16 cellular contexts compared by ENCODE assay signal in genomic region chr1:53734650-53735211, GRCh38. TPM values are rescaled to one million over a fixed set of nuclear protein-coding genes. Genes with fewer than 3 reads are reported as not detected.
DNase-seq lines count a peak whose midpoint lies in the region; FAIRE-seq and TF ChIP-seq lines count a peak whose summit lies in the region.
"Had no signal": no experiment of that assay in that cellular context is flagged by ENCODE, and none has a peak within 500 bp of the region (broad histone marks: within the 10 kb centered on the region; RNA-seq: fewer than 3 reads in every experiment).

No MANE protein-coding gene starts in this region.

- no peak overlapping the region for H3K14ac ChIP-seq in mesenchymal stem cell (ENCODE audit: low read length in 2 of 2)

- peaks cover 62% of the 10 kb centered on the region for H3K4me1 ChIP-seq in KMS-11 (ENCODE audit: low read depth, poor library complexity, severe bottlenecking)
- peaks cover 76% of the 10 kb centered on the region for H3K4me1 ChIP-seq in astrocyte (ENCODE audit: insufficient read depth, low read length)
- H3K4me1 ChIP-seq in mesenchymal stem cell (ENCODE audit: control insufficient read depth, insufficient read depth, low read depth, low read length): peaks cover 30% of the 10 kb centered on the region
- peaks cover 2% of the 10 kb centered on the region for H3K4me1 ChIP-seq in ovary (ENCODE audit: insufficient read depth)

- H2BK15ac ChIP-seq in mesenchymal stem cell (ENCODE audit: low read depth, poor library complexity, severe bottlenecking): no peak overlapping the region

- no peak overlapping the region for H2BK12ac ChIP-seq in mesenchymal stem cell (ENCODE audit: low read length in 2 of 2)

- H4K20me1 ChIP-seq in KMS-11 (ENCODE audit: insufficient read depth): no peaks in the 10 kb centered on the region
- no peaks in the 10 kb centered on the region for H4K20me1 ChIP-seq in astrocyte (ENCODE audit: insufficient read depth, low read length)

- no peak for TF ChIP-seq CTCF in AG10803 (conservative IDR thresholded peaks at IDR 0.05; ENCODE audit: low read length)
- no peak for TF ChIP-seq CTCF in KMS-11 (conservative IDR thresholded peaks at IDR 0.05; ENCODE audit: low read depth, low read length)
- TF ChIP-seq CTCF in astrocyte (IDR thresholded peaks at IDR 0.05; ENCODE audit: insufficient read depth, low read depth, low read length): no peak
- no peak for TF ChIP-seq CTCF in ovary (IDR thresholded peaks at IDR 0.05)

- H3K27me3 ChIP-seq in KMS-11 (ENCODE audit: insufficient read depth, low read depth): no peaks in the 10 kb centered on the region
- H3K27me3 ChIP-seq in astrocyte (ENCODE audit: insufficient read depth, low read length): no peaks in the 10 kb centered on the region
- H3K27me3 ChIP-seq in mesenchymal stem cell (ENCODE audit: control insufficient read depth in 1 of 2, insufficient read depth in 1 of 2, low read length in 2 of 2): peaks cover 0 to 49% of the 10 kb centered on the region in 2 experiments
- H3K27me3 ChIP-seq in ovary: no peaks in the 10 kb centered on the region

- H3K9ac ChIP-seq in KMS-11: peak overlapping the region; percentile 35; the same call in 1 of the 2 replicates
- H3K9ac ChIP-seq in astrocyte (ENCODE audit: low read length): peak overlapping the region; percentile 95
- peak overlapping the region; percentile 8 for H3K9ac ChIP-seq in mesenchymal stem cell (ENCODE audit: low read length)

- H2BK120ac ChIP-seq in mesenchymal stem cell (ENCODE audit: low read depth, low read length): no peak overlapping the region

- peak; percentile 79 for DNase-seq in AG10803 (ENCODE audit: low read depth)
- peak; percentile 85 for DNase-seq in astrocyte (ENCODE audit: low read depth)
- DNase-seq in mesenchymal stem cell: peak; percentile 68
- DNase-seq in NCI-H1092 treated with DMSO at 0.1 percent for 48 hours (lab: John Stamatoyannopoulos, UW): no peak
- DNase-seq in ovary: no peak
- no peak for DNase-seq in DMS79 treated with DMSO at 0.1 percent for 48 hours (lab: John Stamatoyannopoulos, UW)
- DNase-seq in pons (ENCODE audit: low spot score): no peak
- DNase-seq: activated T-cell treated with anti-CD3 and anti-CD28 coated beads, Interleukin-2, amount 50 U/mL, for 24 hours; anterior cingulate cortex; GF-D8; stimulated activated naive CD8-positive, alpha-beta T cell treated with anti-CD3 and anti-CD28 coated beads, Interleukin-15, amount 100 ng/mL, for 72 hours had no signal

- H3K4me3 Mint-ChIP-seq in astrocyte (ENCODE audit: unreplicated experiment): no peak overlapping the region
- H3K4me3 Mint-ChIP-seq: activated T-cell treated with anti-CD3 and anti-CD28 coated beads, Interleukin-2, amount 50 U/mL, for 24 hours; stimulated activated naive CD8-positive, alpha-beta T cell treated with anti-CD3 and anti-CD28 coated beads, Interleukin-15, amount 100 ng/mL, for 72 hours; WTC11 had no signal

- H3K27ac Mint-ChIP-seq in astrocyte (ENCODE audit: unreplicated experiment): no peak overlapping the region
- H3K27ac Mint-ChIP-seq: activated T-cell treated with anti-CD3 and anti-CD28 coated beads, Interleukin-2, amount 50 U/mL, for 24 hours; progenitor cell of endocrine pancreas; stimulated activated naive CD8-positive, alpha-beta T cell treated with anti-CD3 and anti-CD28 coated beads, Interleukin-15, amount 100 ng/mL, for 72 hours; WTC11 had no signal

- H3K27me3 Mint-ChIP-seq in astrocyte (ENCODE audit: low read depth, unreplicated experiment): peaks cover 47% of the 10 kb centered on the region

- peak; percentile 56 for FAIRE-seq in astrocyte (lab: Jason Lieb, UNC)

- H2BK5ac ChIP-seq in mesenchymal stem cell (ENCODE audit: low read depth, low read length, poor library complexity, severe bottlenecking): no peak overlapping the region

- no peaks in the 10 kb centered on the region for H3K9me3 Mint-ChIP-seq in astrocyte (ENCODE audit: unreplicated experiment)
- H3K9me3 Mint-ChIP-seq: activated T-cell treated with anti-CD3 and anti-CD28 coated beads, Interleukin-2, amount 50 U/mL, for 24 hours; stimulated activated naive CD8-positive, alpha-beta T cell treated with anti-CD3 and anti-CD28 coated beads, Interleukin-15, amount 100 ng/mL, for 72 hours; WTC11 had no signal

- 67% methylated on average over 9 of the region's 10 CpGs for WGBS in mesenchymal stem cell
- WGBS in ovary, 3 donors: 69 to 76% (median 70%) methylated on average over 10 of the region's 10 CpGs

- H3K4ac ChIP-seq in mesenchymal stem cell (ENCODE audit: low read depth in 1 of 2, low read length in 2 of 2): no peak overlapping the region

- H3K4me3 ChIP-seq in AG10803 (ENCODE audit: low read length) (no peak overlapping the region), KMS-11 (IDR thresholded peaks at IDR 0.05; ENCODE audit: insufficient read depth, low read depth, low read length) (peak overlapping the region; percentile 52), astrocyte (ENCODE audit: insufficient read depth, low read depth, low read length) (peak overlapping the region; percentile 74), mesenchymal stem cell (ENCODE audit: insufficient read depth in 1 of 2, low read depth in 1 of 2, low read length in 2 of 2) (no peak overlapping the region), ovary (no peak overlapping the region)

- no peaks in the 10 kb centered on the region for H3K36me3 Mint-ChIP-seq in astrocyte (ENCODE audit: low read depth, unreplicated experiment)
- H3K36me3 Mint-ChIP-seq: WTC11 had no signal

- H2AFZ ChIP-seq in KMS-11 (ENCODE audit: low read depth): peak overlapping the region; percentile 63
- no peak overlapping the region for H2AFZ ChIP-seq in astrocyte (ENCODE audit: low read depth, low read length)
- no peak overlapping the region for H2AFZ ChIP-seq in mesenchymal stem cell (ENCODE audit: low read depth, low read length)

- H4K8ac ChIP-seq in mesenchymal stem cell (ENCODE audit: low read length): no peak overlapping the region

- H3K18ac ChIP-seq in mesenchymal stem cell (ENCODE audit: low read depth in 1 of 2, low read length in 2 of 2): no peak overlapping the region

- H3K79me2 ChIP-seq in KMS-11 (ENCODE audit: insufficient read depth, low read depth) (peaks cover 10% of the 10 kb centered on the region; the same call in 1 of the 2 replicates), astrocyte (ENCODE audit: insufficient read depth, low read length) (peaks cover 77% of the 10 kb centered on the region)

- H4K91ac ChIP-seq in mesenchymal stem cell (ENCODE audit: low read length): no peak overlapping the region

- no peak overlapping the region for H3K23ac ChIP-seq in mesenchymal stem cell (ENCODE audit: low read length in 2 of 2)

- peaks cover 3% of the 10 kb centered on the region for H3K4me1 Mint-ChIP-seq in astrocyte (ENCODE audit: low read depth, unreplicated experiment)
- H3K4me1 Mint-ChIP-seq: stimulated activated naive CD8-positive, alpha-beta T cell treated with anti-CD3 and anti-CD28 coated beads, Interleukin-15, amount 100 ng/mL, for 72 hours had no signal

- H3K4me2 ChIP-seq in KMS-11 (peak overlapping the region; percentile 77), astrocyte (ENCODE audit: low read length) (peak overlapping the region; percentile 94), mesenchymal stem cell (ENCODE audit: low read length, poor library complexity, severe bottlenecking) (peak overlapping the region; percentile 26)

- TF ChIP-seq EP300 in ovary (IDR thresholded peaks at IDR 0.05): no peak

- no peaks in the 10 kb centered on the region for H3K79me1 ChIP-seq in mesenchymal stem cell (replicated peaks; ENCODE audit: low read length, poor library complexity, severe bottlenecking)

- peak overlapping the region; percentile 28 for H2AK5ac ChIP-seq in mesenchymal stem cell (ENCODE audit: low read length, severe bottlenecking)

- H3K9me3 ChIP-seq in astrocyte (ENCODE audit: insufficient read depth, low read depth, low read length) (no peaks in the 10 kb centered on the region), mesenchymal stem cell (ENCODE audit: control insufficient read depth, low read length) (no peaks in the 10 kb centered on the region), ovary (no peaks in the 10 kb centered on the region)

- peak overlapping the region; percentile 83 for H3K27ac ChIP-seq in KMS-11
- H3K27ac ChIP-seq in astrocyte (ENCODE audit: low read depth, low read length): peak overlapping the region; percentile 100
- peak overlapping the region; percentile 99 for H3K27ac ChIP-seq in mesenchymal stem cell (ENCODE audit: low read length, poor library complexity, severe bottlenecking)
- no peak overlapping the region for H3K27ac ChIP-seq in ovary
- H3K27ac ChIP-seq: C4-2B had no signal

- H3K36me3 ChIP-seq in KMS-11 (ENCODE audit: insufficient read depth) (no peaks in the 10 kb centered on the region), astrocyte (ENCODE audit: insufficient read depth, low read length) (no peaks in the 10 kb centered on the region), mesenchymal stem cell (ENCODE audit: control insufficient read depth in 1 of 2, insufficient read depth in 2 of 2, low read depth in 1 of 2, low read length in 2 of 2) (no peaks in the 10 kb centered on the region), ovary (no peaks in the 10 kb centered on the region)

- intact Hi-C loops in ovary (cut with DNase I): no loop called here

- no peak for TF ChIP-seq POLR2A in ovary (IDR thresholded peaks at IDR 0.05)

RNA-seq across cellular contexts. Expression of gene GLIS1, which starts 4.2 kb away (rescaled TPM):
- total RNA-seq in astrocyte (0.07 TPM in 1 of 2 replicates, not detected in the other), ovary (1 to 10 TPM in 2 of 7 donors, under 1 TPM in 5; 0.12 to 2.9 (median 0.57) TPM)
- polyA plus RNA-seq in mesenchymal stem cell (2013, experiment 1 of 2): 0.29 TPM
- 0.29 TPM for polyA plus RNA-seq in mesenchymal stem cell (2013, experiment 2 of 2)
- polyA plus RNA-seq in ovary: under 1 TPM in 1 of 2 donors, not detected in 1; 0.39 TPM
- total RNA-seq: lung microvascular endothelial cell, progenitor cell of endocrine pancreas had no signal

Comparison
In these comparisons a context has a peak if more than half of its experiments do, and no peak if none do; other contexts are left out.
1. DNase-seq: peak in AG10803 (single experiment), astrocyte (single experiment) and mesenchymal stem cell (single experiment); none in NCI-H1092 treated with DMSO at 0.1 percent for 48 hours (single experiment), ovary (0 of 5), DMS79 treated with DMSO at 0.1 percent for 48 hours (single experiment) and pons (single experiment).
2. H3K4me3 ChIP-seq: peak in KMS-11 (single experiment) and astrocyte (single experiment); none in AG10803 (single experiment), mesenchymal stem cell (0 of 2) and ovary (single experiment).
3. H3K27ac ChIP-seq: peak in KMS-11 (single experiment), astrocyte (single experiment) and mesenchymal stem cell (single experiment); none in ovary (0 of 2).
4. H3K4me2 ChIP-seq: peak in every context shown above with its lines; median percentile 94 in astrocyte; 77 in KMS-11; 26 in mesenchymal stem cell.
5. H3K9ac ChIP-seq: peak in every context shown above with its lines; median percentile 95 in astrocyte; 35 in KMS-11; 8 in mesenchymal stem cell.